ENCODE assay signal across 1 cellular context in genomic region chr1:106217765-106218164, GRCh38.
TF ChIP-seq lines count a peak whose summit lies in the region.

No MANE protein-coding gene starts in this region.

TF ChIP-seq in WTC11, 78 proteins besides CTCF, POLR2A, EP300 and RAD21 (continued from another document):
- no peak for TF ChIP-seq ZNF219 (CRISPR knock-in tag; IDR thresholded peaks at IDR 0.05; ENCODE audit: borderline replicate concordance)
- no peak for TF ChIP-seq RELA (CRISPR knock-in tag; IDR thresholded peaks at IDR 0.05; ENCODE audit: borderline replicate concordance)
- TF ChIP-seq, protein P1, sequence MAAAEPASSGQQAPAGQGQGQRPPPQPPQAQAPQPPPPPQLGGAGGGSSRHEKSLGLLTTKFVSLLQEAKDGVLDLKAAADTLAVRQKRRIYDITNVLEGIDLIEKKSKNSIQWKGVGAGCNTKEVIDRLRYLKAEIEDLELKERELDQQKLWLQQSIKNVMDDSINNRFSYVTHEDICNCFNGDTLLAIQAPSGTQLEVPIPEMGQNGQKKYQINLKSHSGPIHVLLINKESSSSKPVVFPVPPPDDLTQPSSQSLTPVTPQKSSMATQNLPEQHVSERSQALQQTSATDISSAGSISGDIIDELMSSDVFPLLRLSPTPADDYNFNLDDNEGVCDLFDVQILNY (CRISPR knock-in tag; IDR thresholded peaks at IDR 0.05) = no peak
- TF ChIP-seq NFE2L1 (CRISPR knock-in tag; IDR thresholded peaks at IDR 0.05) = no peak
- TF ChIP-seq ATF1 (CRISPR knock-in tag; IDR thresholded peaks at IDR 0.05) = no peak
